ENCODE assay signal across 1 cellular context in genomic region chr17:19410875-19411291, GRCh38.
TF ChIP-seq lines count a peak whose summit lies in the region.

RNF112 (plus strand) TSS chr17:19411232; CDS start chr17:19411409, 177 bp downstream.

TF ChIP-seq in H1, 55 proteins besides CTCF, POLR2A, EP300 and RAD21:
- TF ChIP-seq SP4 (IDR thresholded peaks at IDR 0.05; ENCODE audit: low read length) (no peak), CBX5 (IDR thresholded peaks at IDR 0.05; ENCODE audit: low read depth, low read length) (no peak), KDM4A (IDR thresholded peaks at IDR 0.05; ENCODE audit: low read depth, low read length, severe bottlenecking) (no peak), PHF8 (conservative IDR thresholded peaks at IDR 0.05; ENCODE audit: low read depth, low read length) (no peak), RBBP5 (IDR thresholded peaks at IDR 0.05; ENCODE audit: borderline replicate concordance, low read depth, low read length) (no peak), RFX5 (IDR thresholded peaks at IDR 0.05; ENCODE audit: borderline replicate concordance, low read depth, low read length) (no peak), CHD7 (IDR thresholded peaks at IDR 0.05; ENCODE audit: insufficient replicate concordance, low read length) (no peak), JUN (IDR thresholded peaks at IDR 0.05; ENCODE audit: low read depth, low read length) (no peak), RNF2 (IDR thresholded peaks at IDR 0.05; ENCODE audit: borderline replicate concordance, low read depth, low read length, missing control alignments, poor library complexity, severe bottlenecking) (no peak), BCL11A (IDR thresholded peaks at IDR 0.05; ENCODE audit: low read depth in 2 of 2, low read length in 2 of 2) (no peak), SIX5 (IDR thresholded peaks at IDR 0.05; ENCODE audit: low read depth, low read length) (no peak), TAF1 (IDR thresholded peaks at IDR 0.05; ENCODE audit: low read depth, low read length) (no peak), HDAC2 (IDR thresholded peaks at IDR 0.05; ENCODE audit: borderline replicate concordance in 1 of 2, low read depth in 2 of 2, low read length in 2 of 2) (no peak), ASH2L (IDR thresholded peaks at IDR 0.05; ENCODE audit: low read length) (no peak), GTF2F1 (IDR thresholded peaks at IDR 0.05; ENCODE audit: borderline replicate concordance, low read depth, low read length) (no peak), TCF12 (IDR thresholded peaks at IDR 0.05; ENCODE audit: low read depth, low read length) (no peak)
